ENCODE assay signal across 17 cellular contexts in the genomic region with DNA sequence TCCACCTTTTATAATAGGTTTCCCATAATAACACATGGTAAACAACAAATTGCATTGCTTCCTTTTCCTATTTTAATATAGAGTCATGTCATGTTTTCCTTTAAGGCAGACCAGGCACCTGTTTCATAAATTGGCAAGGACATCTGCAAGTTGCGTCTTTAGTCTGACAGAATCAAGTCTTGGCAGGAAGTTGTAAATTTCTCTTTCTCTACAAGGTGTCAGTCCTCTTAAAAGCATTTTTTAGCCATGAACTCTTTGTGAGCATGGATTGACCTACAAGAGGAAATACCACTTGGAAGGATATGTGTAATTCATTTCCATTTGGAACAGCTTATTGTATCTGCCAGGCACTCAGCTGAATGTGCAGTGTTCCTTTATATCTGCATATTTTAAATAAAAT.
DNase-seq lines count a peak whose midpoint lies in the region; ATAC-seq and TF ChIP-seq lines count a peak whose summit lies in the region.
"Had no signal": no experiment of that assay in that cellular context is flagged by ENCODE, and none has a peak within 500 bp of the region (broad histone marks: within the 10 kb centered on the region; RNA-seq: fewer than 3 reads in every experiment).

No MANE protein-coding gene starts in this region.

- H3K4me3 ChIP-seq in aorta (ENCODE audit: low read length in 2 of 2) = no peak overlapping the region
- H3K4me3 ChIP-seq in lower lobe of right lung = no peak overlapping the region
- H3K4me3 ChIP-seq: Peyer's patch had no signal

- H3K27me3 ChIP-seq in foreskin keratinocyte (no peaks in the 10 kb centered on the region), aorta (ENCODE audit: control insufficient read depth in 1 of 2, insufficient read depth in 2 of 2, low read length in 1 of 2) (no peaks in the 10 kb centered on the region), lower lobe of right lung (ENCODE audit: low read depth) (no peaks in the 10 kb centered on the region)
- H3K27me3 ChIP-seq: Peyer's patch had no signal

- no peak overlapping the region for H3K27ac ChIP-seq in foreskin keratinocyte
- H3K27ac ChIP-seq in aorta (ENCODE audit: low read depth in 1 of 2, low read length in 2 of 2) = no peak overlapping the region
- no peak overlapping the region for H3K27ac ChIP-seq in lower lobe of right lung
- H3K27ac ChIP-seq: HL-60, Peyer's patch had no signal

- ATAC-seq in SK-N-SH treated with all-trans-retinoic acid at 6 μM for 48 hours (peak; percentile 83), foreskin keratinocyte (no peak), aorta (ENCODE audit: low FRiP score) (no peak), lower lobe of right lung (no peak), HG03095 (IDR thresholded peaks at IDR 0.05; ENCODE audit: unreplicated experiment) (no peak)

- intact Hi-C loops in aorta (cut with DNase I) (no loop called here), lower lobe of right lung (cut with DNase I) (no loop called here)

- H3K36me3 ChIP-seq in aorta (ENCODE audit: control insufficient read depth in 1 of 2, insufficient read depth in 2 of 2, low read length in 1 of 2) (no peaks in the 10 kb centered on the region), lower lobe of right lung (no peaks in the 10 kb centered on the region)
- H3K36me3 ChIP-seq: Peyer's patch had no signal

- H3K9me3 ChIP-seq in aorta (ENCODE audit: control insufficient read depth, low read length) (no peaks in the 10 kb centered on the region), lower lobe of right lung (no peaks in the 10 kb centered on the region)

- DNase-seq in HCEC 1CT (peak; percentile 7), foreskin keratinocyte (peak; percentile 25 to 71), renal cortical epithelial cell (ENCODE audit: low read depth) (peak; percentile 22), aorta (no peak), lower lobe of right lung (no peak)
- DNase-seq: ACHN, C1 segment of cervical spinal cord, IMR-90, NCI-H1417 treated with DMSO at 0.1 percent for 48 hours, NCI-H1930, NCI-H2171 treated with DMSO at 0.1 percent for 48 hours, NCI-H446 treated with DMSO at 0.1 percent for 48 hours, Peyer's patch, Right ventricle myocardium superior had no signal

- TF ChIP-seq CTCF in foreskin keratinocyte (conservative IDR thresholded peaks at IDR 0.05) = no peak
- TF ChIP-seq CTCF in lower lobe of right lung (IDR thresholded peaks at IDR 0.05) = no peak

- WGBS in aorta, 2 donors = 3 to 6% methylated on average over 1 of the region's 1 CpG

- peaks cover 4% of the 10 kb centered on the region for H3K4me1 ChIP-seq in foreskin keratinocyte
- peaks cover 1 to 13% of the 10 kb centered on the region in 2 donors for H3K4me1 ChIP-seq in aorta (ENCODE audit: control insufficient read depth in 1 of 2, insufficient read depth in 2 of 2, low read length in 2 of 2)
- no peaks in the 10 kb centered on the region for H3K4me1 ChIP-seq in lower lobe of right lung
- H3K4me1 ChIP-seq: Peyer's patch had no signal

TF ChIP-seq in SK-N-SH treated with all-trans-retinoic acid at 6 μM for 48 hours, 23 proteins besides CTCF, POLR2A, EP300 and RAD21:
- TF ChIP-seq, protein P1, sequence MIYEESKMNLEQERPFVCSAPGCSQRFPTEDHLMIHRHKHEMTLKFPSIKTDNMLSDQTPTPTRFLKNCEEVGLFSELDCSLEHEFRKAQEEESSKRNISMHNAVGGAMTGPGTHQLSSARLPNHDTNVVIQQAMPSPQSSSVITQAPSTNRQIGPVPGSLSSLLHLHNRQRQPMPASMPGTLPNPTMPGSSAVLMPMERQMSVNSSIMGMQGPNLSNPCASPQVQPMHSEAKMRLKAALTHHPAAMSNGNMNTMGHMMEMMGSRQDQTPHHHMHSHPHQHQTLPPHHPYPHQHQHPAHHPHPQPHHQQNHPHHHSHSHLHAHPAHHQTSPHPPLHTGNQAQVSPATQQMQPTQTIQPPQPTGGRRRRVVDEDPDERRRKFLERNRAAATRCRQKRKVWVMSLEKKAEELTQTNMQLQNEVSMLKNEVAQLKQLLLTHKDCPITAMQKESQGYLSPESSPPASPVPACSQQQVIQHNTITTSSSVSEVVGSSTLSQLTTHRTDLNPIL (CRISPR knock-in tag; IDR thresholded peaks at IDR 0.05; ENCODE audit: low read depth) = peak; percentile 55; the same call in 1 of the 2 replicates
- TF ChIP-seq TOX (CRISPR knock-in tag; IDR thresholded peaks at IDR 0.05; ENCODE audit: borderline replicate concordance) (peak; percentile 82; the same call in 1 of the 2 replicates), RARB (CRISPR knock-in tag; IDR thresholded peaks at IDR 0.05) (peak; percentile 35; the same call in 1 of the 2 replicates), ZC3H10 (CRISPR knock-in tag; IDR thresholded peaks at IDR 0.05) (0 out of 2 replicates have a peak, but pooled peaks have one; percentile 45), ARNTL (CRISPR knock-in tag; IDR thresholded peaks at IDR 0.05; ENCODE audit: borderline replicate concordance, low read depth) (no peak), ISL1 (CRISPR knock-in tag; IDR thresholded peaks at IDR 0.05) (peak; percentile 96), ZNF70 (CRISPR knock-in tag; IDR thresholded peaks at IDR 0.05) (no peak), SNAI2 (CRISPR knock-in tag; IDR thresholded peaks at IDR 0.05) (peak; percentile 50; the same call in 1 of the 2 replicates)
- TF ChIP-seq, protein P2, sequence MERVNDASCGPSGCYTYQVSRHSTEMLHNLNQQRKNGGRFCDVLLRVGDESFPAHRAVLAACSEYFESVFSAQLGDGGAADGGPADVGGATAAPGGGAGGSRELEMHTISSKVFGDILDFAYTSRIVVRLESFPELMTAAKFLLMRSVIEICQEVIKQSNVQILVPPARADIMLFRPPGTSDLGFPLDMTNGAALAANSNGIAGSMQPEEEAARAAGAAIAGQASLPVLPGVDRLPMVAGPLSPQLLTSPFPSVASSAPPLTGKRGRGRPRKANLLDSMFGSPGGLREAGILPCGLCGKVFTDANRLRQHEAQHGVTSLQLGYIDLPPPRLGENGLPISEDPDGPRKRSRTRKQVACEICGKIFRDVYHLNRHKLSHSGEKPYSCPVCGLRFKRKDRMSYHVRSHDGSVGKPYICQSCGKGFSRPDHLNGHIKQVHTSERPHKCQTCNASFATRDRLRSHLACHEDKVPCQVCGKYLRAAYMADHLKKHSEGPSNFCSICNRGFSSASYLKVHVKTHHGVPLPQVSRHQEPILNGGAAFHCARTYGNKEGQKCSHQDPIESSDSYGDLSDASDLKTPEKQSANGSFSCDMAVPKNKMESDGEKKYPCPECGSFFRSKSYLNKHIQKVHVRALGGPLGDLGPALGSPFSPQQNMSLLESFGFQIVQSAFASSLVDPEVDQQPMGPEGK (CRISPR knock-in tag; IDR thresholded peaks at IDR 0.05; ENCODE audit: borderline replicate concordance) = 0 out of 2 replicates have a peak, but pooled peaks have one; percentile 26
TF ChIP-seq in SK-N-SH treated with all-trans-retinoic acid at 6 μM for 48 hours: peak in this region for 7.

Comparison
In these comparisons a context has a peak if more than half of its experiments do, and no peak if none do; other contexts are left out.
1. DNase-seq: peak in HCEC 1CT (single experiment), foreskin keratinocyte (2 of 2) and renal cortical epithelial cell (single experiment); none in aorta (0 of 2) and lower lobe of right lung (single experiment).